ENCODE assay signal across 42 cellular contexts in the genomic region with DNA sequence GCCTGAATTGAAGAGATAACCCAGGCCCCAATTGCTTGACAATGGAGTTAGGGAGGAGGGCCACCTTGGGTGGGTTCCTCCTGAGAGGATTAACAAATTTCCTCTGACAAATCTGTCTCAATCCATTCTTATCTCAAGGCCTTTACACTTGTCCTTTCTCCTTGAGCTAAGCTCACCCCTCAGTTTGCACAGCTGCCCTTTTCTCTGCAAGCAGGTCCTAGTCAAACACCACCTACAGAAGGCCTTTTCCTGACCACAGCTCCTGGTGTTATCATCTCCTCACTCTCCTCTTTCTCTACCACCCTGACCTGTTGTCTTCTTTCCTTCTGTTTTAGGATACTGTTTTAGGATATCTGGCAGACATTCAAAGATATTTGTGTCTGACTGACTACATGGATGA. TPM values are rescaled to one million over a fixed set of nuclear protein-coding genes. Genes with fewer than 3 reads are reported as not detected.
"Had no signal": no experiment of that assay in that cellular context is flagged by ENCODE, and none has a peak within 500 bp of the region (broad histone marks: within the 10 kb centered on the region; RNA-seq: fewer than 3 reads in every experiment).

No MANE protein-coding gene starts in this region.

- H3K4me3 ChIP-seq: adrenal gland, ascending aorta, body of pancreas, breast epithelium, cardiac muscle cell had no signal

- FAIRE-seq: astrocyte, bronchial epithelial cell had no signal

- H3K27me3 ChIP-seq: adrenal gland, ascending aorta, body of pancreas, brain microvascular endothelial cell, breast epithelium had no signal

- H3K9me3 Mint-ChIP-seq: activated naive CD4-positive, alpha-beta T cell treated with anti-CD3 and anti-CD28 coated beads for 36 hours; activated naive CD4-positive, alpha-beta T cell treated with anti-CD3 and anti-CD28 coated beads, Interleukin-2, amount 10 ng/mL, durations not matched to agents 7 days and 5 days; activated naive CD4-positive, alpha-beta T cell treated with anti-CD3 and anti-CD28 coated beads, Interleukin-2, amount 50 U/mL, for 24 hours; activated naive CD4-positive, alpha-beta T cell treated with anti-CD3 and anti-CD28 coated beads, Interleukin-2, amount 50 U/mL, for 72 hours; activated naive CD8-positive, alpha-beta T cell treated with anti-CD3 and anti-CD28 coated beads for 36 hours; activated naive CD8-positive, alpha-beta T cell treated with anti-CD3 and anti-CD28 coated beads, Interleukin-2, amount 10 ng/mL, durations not matched to agents 7 days and 5 days; activated naive CD8-positive, alpha-beta T cell treated with anti-CD3 and anti-CD28 coated beads, Interleukin-2, amount 50 U/mL, for 24 hours; activated T-cell treated with anti-CD3 and anti-CD28 coated beads, Interleukin-2, amount 50 U/mL, for 24 hours; activated T-cell treated with anti-CD3 and anti-CD28 coated beads, Interleukin-2, amount 50 U/mL, for 4 hours; activated T-helper 1 cell treated with anti-CD3 and anti-CD28 coated beads, Interleukin-12 subunit alpha, Interleukin-12 subunit beta, Interleukin-2, Interleukin-4 antibody, amounts not matched to agents 30 ng/mL and 10 ng/mL and 1 ng/mL, durations not matched to agents 14 hours and 24 hours and 36 hours; activated T-helper 17 cell treated with anti-CD3 and anti-CD28 coated beads, Interleukin-2, amount 50 U/mL, for 72 hours; activated T-helper 2 cell treated with anti-CD3 and anti-CD28 coated beads, Interferon-gamma antibody, Interleukin-2, Interleukin-4, amounts not matched to agents 10 μg/mL and 5 μg/mL and 100 μg/mL, durations not matched to agents 14 hours and 24 hours and 36 hours; central memory CD8-positive, alpha-beta T cell had no signal

- DNase-seq: activated effector memory CD4-positive, alpha-beta T cell treated with anti-CD3 and anti-CD28 coated beads, Interleukin-2, amount 50 U/mL, for 16 hours; activated effector memory CD4-positive, alpha-beta T cell treated with Interleukin-2 at 50 U/mL for 16 hours; activated gamma-delta T cell; activated gamma-delta T cell treated with Interleukin-2 at 50 U/mL for 16 hours; activated naive CD4-positive, alpha-beta T cell; activated naive CD4-positive, alpha-beta T cell treated with anti-CD3 and anti-CD28 coated beads for 36 hours; activated naive CD4-positive, alpha-beta T cell treated with anti-CD3 and anti-CD28 coated beads, Interleukin-2, amount 10 ng/mL, durations not matched to agents 7 days and 5 days; activated naive CD4-positive, alpha-beta T cell treated with anti-CD3 and anti-CD28 coated beads, Interleukin-2, amount 50 U/mL, for 16 hours; activated naive CD4-positive, alpha-beta T cell treated with Interleukin-2 at 50 U/mL for 16 hours; activated naive CD8-positive, alpha-beta T cell treated with anti-CD3 and anti-CD28 coated beads for 36 hours; activated naive CD8-positive, alpha-beta T cell treated with anti-CD3 and anti-CD28 coated beads, Interleukin-2, amount 10 ng/mL, durations not matched to agents 7 days and 5 days; activated naive CD8-positive, alpha-beta T cell treated with anti-CD3 and anti-CD28 coated beads, Interleukin-2, amount 50 U/mL, for 24 hours; activated T-cell treated with anti-CD3 and anti-CD28 coated beads for 4 hours; activated T-cell treated with anti-CD3 and anti-CD28 coated beads, Interleukin-2, amount 50 U/mL, for 1 hour; activated T-cell treated with anti-CD3 and anti-CD28 coated beads, Interleukin-2, amount 50 U/mL, for 24 hours; activated T-cell treated with anti-CD3 and anti-CD28 coated beads, Interleukin-2, amount 50 U/mL, for 4 hours; activated T-cell treated with anti-CD3 and anti-CD28 coated beads, Interleukin-2, amount 50 U/mL, for 48 hours; activated T-cell treated with anti-CD3 and anti-CD28 coated beads, Interleukin-2, amount 50 U/mL, for 72 hours; adrenal gland; amniotic stem cell; amygdala; anterior cingulate cortex; aorta; brain microvascular endothelial cell; caudate nucleus; central memory CD4-positive, alpha-beta T cell; cerebellar nuclear complex had no signal

- ATAC-seq: activated naive CD4-positive, alpha-beta T cell treated with anti-CD3 and anti-CD28 coated beads, Interleukin-2, amount 50 U/mL, for 72 hours; activated naive CD8-positive, alpha-beta T cell treated with anti-CD3 and anti-CD28 coated beads, Interleukin-2, amount 50 U/mL, for 24 hours; activated T-cell treated with anti-CD3 and anti-CD28 coated beads, Interleukin-2, amount 50 U/mL, for 4 hours; activated T-cell treated with anti-CD3 and anti-CD28 coated beads, Interleukin-2, amount 50 U/mL, for 72 hours; activated T-helper 17 cell treated with anti-CD3 and anti-CD28 coated beads, Interleukin-2, amount 50 U/mL, for 72 hours; body of pancreas had no signal

- H3K4me3 Mint-ChIP-seq: activated naive CD4-positive, alpha-beta T cell treated with anti-CD3 and anti-CD28 coated beads for 36 hours; activated naive CD4-positive, alpha-beta T cell treated with anti-CD3 and anti-CD28 coated beads, Interleukin-2, amount 10 ng/mL, durations not matched to agents 7 days and 5 days; activated naive CD4-positive, alpha-beta T cell treated with anti-CD3 and anti-CD28 coated beads, Interleukin-2, amount 50 U/mL, for 24 hours; activated naive CD8-positive, alpha-beta T cell; activated naive CD8-positive, alpha-beta T cell treated with anti-CD3 and anti-CD28 coated beads for 36 hours; activated naive CD8-positive, alpha-beta T cell treated with anti-CD3 and anti-CD28 coated beads, Interleukin-2, amount 10 ng/mL, durations not matched to agents 7 days and 5 days; activated naive CD8-positive, alpha-beta T cell treated with anti-CD3 and anti-CD28 coated beads, Interleukin-2, amount 50 U/mL, for 24 hours; activated T-cell treated with anti-CD3 and anti-CD28 coated beads, Interleukin-2, amount 50 U/mL, for 24 hours; activated T-cell treated with anti-CD3 and anti-CD28 coated beads, Interleukin-2, amount 50 U/mL, for 4 hours; activated T-cell treated with anti-CD3 and anti-CD28 coated beads, Interleukin-2, amount 50 U/mL, for 72 hours; activated T-helper 1 cell treated with anti-CD3 and anti-CD28 coated beads, Interleukin-12 subunit alpha, Interleukin-12 subunit beta, Interleukin-2, Interleukin-4 antibody, amounts not matched to agents 30 ng/mL and 10 ng/mL and 1 ng/mL, durations not matched to agents 14 hours and 24 hours and 36 hours; activated T-helper 17 cell treated with anti-CD3 and anti-CD28 coated beads, Interleukin-2, amount 50 U/mL, for 72 hours; brain; central memory CD8-positive, alpha-beta T cell had no signal

- H3K27ac ChIP-seq: adrenal gland, ascending aorta, body of pancreas, brain microvascular endothelial cell, breast epithelium, cardiac muscle cell had no signal

- H3K36me3 ChIP-seq: adrenal gland, ascending aorta, brain microvascular endothelial cell, breast epithelium, cardiac muscle cell had no signal

- H3K36me3 Mint-ChIP-seq: activated naive CD4-positive, alpha-beta T cell treated with anti-CD3 and anti-CD28 coated beads, Interleukin-2, amount 10 ng/mL, durations not matched to agents 7 days and 5 days; activated naive CD4-positive, alpha-beta T cell treated with anti-CD3 and anti-CD28 coated beads, Interleukin-2, amount 50 U/mL, for 24 hours; activated naive CD4-positive, alpha-beta T cell treated with anti-CD3 and anti-CD28 coated beads, Interleukin-2, amount 50 U/mL, for 72 hours; activated naive CD8-positive, alpha-beta T cell; activated naive CD8-positive, alpha-beta T cell treated with anti-CD3 and anti-CD28 coated beads for 36 hours; activated naive CD8-positive, alpha-beta T cell treated with anti-CD3 and anti-CD28 coated beads, Interleukin-2, amount 10 ng/mL, durations not matched to agents 7 days and 5 days; brain had no signal

- H3K4me1 Mint-ChIP-seq: activated naive CD4-positive, alpha-beta T cell treated with anti-CD3 and anti-CD28 coated beads, Interleukin-2, amount 10 ng/mL, durations not matched to agents 7 days and 5 days; activated naive CD4-positive, alpha-beta T cell treated with anti-CD3 and anti-CD28 coated beads, Interleukin-2, amount 50 U/mL, for 24 hours; activated naive CD8-positive, alpha-beta T cell treated with anti-CD3 and anti-CD28 coated beads for 36 hours; activated naive CD8-positive, alpha-beta T cell treated with anti-CD3 and anti-CD28 coated beads, Interleukin-2, amount 10 ng/mL, durations not matched to agents 7 days and 5 days; activated naive CD8-positive, alpha-beta T cell treated with anti-CD3 and anti-CD28 coated beads, Interleukin-2, amount 50 U/mL, for 24 hours; activated T-helper 17 cell treated with anti-CD3 and anti-CD28 coated beads, Interleukin-2, amount 50 U/mL, for 72 hours; brain; central memory CD8-positive, alpha-beta T cell had no signal

- H3K27ac Mint-ChIP-seq: activated naive CD4-positive, alpha-beta T cell treated with anti-CD3 and anti-CD28 coated beads for 36 hours; activated naive CD4-positive, alpha-beta T cell treated with anti-CD3 and anti-CD28 coated beads, Interleukin-2, amount 10 ng/mL, durations not matched to agents 7 days and 5 days; activated naive CD4-positive, alpha-beta T cell treated with anti-CD3 and anti-CD28 coated beads, Interleukin-2, amount 50 U/mL, for 24 hours; activated naive CD4-positive, alpha-beta T cell treated with anti-CD3 and anti-CD28 coated beads, Interleukin-2, amount 50 U/mL, for 72 hours; activated naive CD8-positive, alpha-beta T cell; activated naive CD8-positive, alpha-beta T cell treated with anti-CD3 and anti-CD28 coated beads for 36 hours; activated naive CD8-positive, alpha-beta T cell treated with anti-CD3 and anti-CD28 coated beads, Interleukin-2, amount 10 ng/mL, durations not matched to agents 7 days and 5 days; activated naive CD8-positive, alpha-beta T cell treated with anti-CD3 and anti-CD28 coated beads, Interleukin-2, amount 50 U/mL, for 24 hours; activated T-cell treated with anti-CD3 and anti-CD28 coated beads, Interleukin-2, amount 50 U/mL, for 24 hours; activated T-cell treated with anti-CD3 and anti-CD28 coated beads, Interleukin-2, amount 50 U/mL, for 72 hours; activated T-helper 1 cell treated with anti-CD3 and anti-CD28 coated beads, Interleukin-12 subunit alpha, Interleukin-12 subunit beta, Interleukin-2, Interleukin-4 antibody, amounts not matched to agents 30 ng/mL and 10 ng/mL and 1 ng/mL, durations not matched to agents 14 hours and 24 hours and 36 hours; activated T-helper 17 cell treated with anti-CD3 and anti-CD28 coated beads, Interleukin-2, amount 50 U/mL, for 72 hours; activated T-helper 2 cell treated with anti-CD3 and anti-CD28 coated beads, Interferon-gamma antibody, Interleukin-2, Interleukin-4, amounts not matched to agents 10 μg/mL and 5 μg/mL and 100 μg/mL, durations not matched to agents 14 hours and 24 hours and 36 hours; brain had no signal

- H3K4me1 ChIP-seq: adrenal gland, ascending aorta, breast epithelium had no signal

- H3K9me3 ChIP-seq: adrenal gland, ascending aorta, body of pancreas, breast epithelium had no signal

RNA-seq across cellular contexts. Expression of a gene that starts 26.4 kb away (rescaled TPM):
- total RNA-seq: activated naive CD4-positive, alpha-beta T cell treated with anti-CD3 and anti-CD28 coated beads for 36 hours; activated naive CD4-positive, alpha-beta T cell treated with anti-CD3 and anti-CD28 coated beads, Interleukin-2, amount 50 U/mL, for 72 hours; activated naive CD8-positive, alpha-beta T cell treated with anti-CD3 and anti-CD28 coated beads for 36 hours; activated naive CD8-positive, alpha-beta T cell treated with anti-CD3 and anti-CD28 coated beads, Interleukin-2, amount 10 ng/mL, durations not matched to agents 7 days and 5 days; activated T-cell treated with anti-CD3 and anti-CD28 coated beads, Interleukin-2, amount 50 U/mL, for 4 hours; activated T-helper 1 cell treated with anti-CD3 and anti-CD28 coated beads, Interleukin-12 subunit alpha, Interleukin-12 subunit beta, Interleukin-2, Interleukin-4 antibody, amounts not matched to agents 30 ng/mL and 10 ng/mL and 1 ng/mL, durations not matched to agents 14 hours and 24 hours and 36 hours; activated T-helper 17 cell treated with anti-CD3 and anti-CD28 coated beads, Interleukin-2, amount 50 U/mL, for 72 hours; activated T-helper 2 cell treated with anti-CD3 and anti-CD28 coated beads, Interferon-gamma antibody, Interleukin-2, Interleukin-4, amounts not matched to agents 10 μg/mL and 5 μg/mL and 100 μg/mL, durations not matched to agents 14 hours and 24 hours and 36 hours; ascending aorta; astrocyte; bronchial epithelial cell; cerebellum had no signal
- polyA plus RNA-seq: aorta had no signal
